Comparison of ENCODE assay signal across 18 cellular contexts in genomic region chr13:33752631-33753030, GRCh38.
DNase-seq lines count a peak whose midpoint lies in the region; ATAC-seq, FAIRE-seq and TF ChIP-seq lines count a peak whose summit lies in the region.
"Had no signal": no experiment of that assay in that cellular context is flagged by ENCODE, and none has a peak within 500 bp of the region (broad histone marks: within the 10 kb centered on the region; RNA-seq: fewer than 3 reads in every experiment).

No MANE protein-coding gene starts in this region.

- H3K4me1 ChIP-seq in Karpas-422 (ENCODE audit: low read length), result peaks cover 78% of the 10 kb centered on the region
- H3K4me1 ChIP-seq in breast epithelium, result no peaks in the 10 kb centered on the region

- TF ChIP-seq CTCF in SU-DHL-6 (IDR thresholded peaks at IDR 0.05; ENCODE audit: insufficient read depth, low read length, poor library complexity, severe bottlenecking), result no peak
- no peak for TF ChIP-seq CTCF in breast epithelium (IDR thresholded peaks at IDR 0.05)

- no peaks in the 10 kb centered on the region for H3K27me3 ChIP-seq in Karpas-422 (ENCODE audit: low read length)
- no peaks in the 10 kb centered on the region for H3K27me3 ChIP-seq in SU-DHL-6 (ENCODE audit: low read length)
- no peaks in the 10 kb centered on the region for H3K27me3 ChIP-seq in breast epithelium

- H3K9me3 ChIP-seq in Karpas-422 (ENCODE audit: low read length), result no peaks in the 10 kb centered on the region; the same call in 1 of the 2 replicates
- H3K9me3 ChIP-seq in SU-DHL-6 (ENCODE audit: insufficient read depth, low read length), result peaks cover 10% of the 10 kb centered on the region; the same call in 1 of the 2 replicates
- peaks cover 0 to 5% of the 10 kb centered on the region in 2 donors for H3K9me3 ChIP-seq in breast epithelium

- peak overlapping the region; percentile 97 for H3K27ac ChIP-seq in Karpas-422 (ENCODE audit: low read length)
- H3K27ac ChIP-seq in SU-DHL-6 (ENCODE audit: low read depth, low read length), result no peak overlapping the region
- no peak overlapping the region for H3K27ac ChIP-seq in breast epithelium
- H3K27ac ChIP-seq: GM23248 had no signal

- peaks cover 18% of the 10 kb centered on the region; the same call in 1 of the 2 replicates for H3F3A ChIP-seq in SU-DHL-6 (ENCODE audit: insufficient read depth)

- H3K9ac ChIP-seq in Karpas-422 (ENCODE audit: low read length), result no peak overlapping the region
- no peak overlapping the region for H3K9ac ChIP-seq in SU-DHL-6 (ENCODE audit: low read length)
- H3K9ac ChIP-seq: GM23248 had no signal

- FAIRE-seq in H54 (lab: Jason Lieb, UNC), result no peak
- FAIRE-seq: G401.6, GM12892, H1 had no signal

- H3K79me2 ChIP-seq in Karpas-422 (ENCODE audit: low read length) (0 out of 2 replicates have a peak, but pooled peaks cover 4% of the 10 kb centered on the region), SU-DHL-6 (ENCODE audit: insufficient read depth, low read length) (no peaks in the 10 kb centered on the region)

- H3K4me2 ChIP-seq in Karpas-422 (ENCODE audit: low read depth, low read length, poor library complexity, severe bottlenecking) (no peak overlapping the region), SU-DHL-6 (ENCODE audit: low read depth, low read length, poor library complexity, severe bottlenecking) (no peak overlapping the region)

- H3K9me2 ChIP-seq in Karpas-422 (replicated peaks; ENCODE audit: insufficient read depth, low read length), result no peaks in the 10 kb centered on the region
- no peaks in the 10 kb centered on the region for H3K9me2 ChIP-seq in SU-DHL-6 (replicated peaks; ENCODE audit: insufficient read depth, low read length)

- H3K4me3 ChIP-seq in Karpas-422 (ENCODE audit: low read length) (no peak overlapping the region), SU-DHL-6 (ENCODE audit: insufficient read depth, low read length, poor library complexity, severe bottlenecking) (no peak overlapping the region), breast epithelium (no peak overlapping the region)
- H3K4me3 ChIP-seq: GM23248 had no signal

- TF ChIP-seq POLR2A in breast epithelium (IDR thresholded peaks at IDR 0.05) (no peak), H54 (IDR thresholded peaks at IDR 0.05; ENCODE audit: low read depth, low read length) (no peak)

- H2AFZ ChIP-seq in Karpas-422 (ENCODE audit: low read length) (no peak overlapping the region), SU-DHL-6 (ENCODE audit: low read depth, low read length, severe bottlenecking) (peak overlapping the region; percentile 5)
- H2AFZ ChIP-seq: GM23248 had no signal

- intact Hi-C loops in head of caudate nucleus (cut with DNase I) (no loop called here), breast epithelium (cut with DNase I; ENCODE audit: low total_unique reads) (no loop called here)

- H3K36me3 ChIP-seq in Karpas-422 (ENCODE audit: insufficient read depth, low read length) (peaks cover 7% of the 10 kb centered on the region; the same call in 1 of the 2 replicates), SU-DHL-6 (ENCODE audit: low read length) (no peaks in the 10 kb centered on the region), breast epithelium (no peaks in the 10 kb centered on the region)

- no peak for ATAC-seq in HG02623 (IDR thresholded peaks at IDR 0.05; ENCODE audit: unreplicated experiment)
- ATAC-seq: HCT116 had no signal

- H4K20me1 ChIP-seq in Karpas-422 (ENCODE audit: insufficient read depth, low read depth, low read length), result no peaks in the 10 kb centered on the region
- H4K20me1 ChIP-seq in SU-DHL-6 (ENCODE audit: low read depth, low read length), result no peaks in the 10 kb centered on the region

- DNase-seq in Karpas-422, result no peak
- DNase-seq in head of caudate nucleus, result peak; percentile 21 to 86 (median 60)
- DNase-seq in breast epithelium (ENCODE audit: low spot score in 2 of 2), result no peak
- DNase-seq in H54 (ENCODE audit: insufficient read length, low spot score), result no peak
- DNase-seq in 8988T, result no peak
- DNase-seq: C1 segment of cervical spinal cord; Calu3; CD4-positive, alpha-beta memory T cell; COR-L47; DND-41; GM23248; H9 had no signal

Comparison
In these comparisons a context has a peak if more than half of its experiments do, and no peak if none do; other contexts are left out.
1. DNase-seq: peak in head of caudate nucleus (42 of 42); none in Karpas-422 (single experiment), breast epithelium (0 of 2), H54 (single experiment) and 8988T (single experiment).